In genomic region chr3:64297563-64297962, GRCh38 we compare ENCODE assay signal across 7 cellular contexts.
"Had no signal": no experiment of that assay in that cellular context is flagged by ENCODE, and none has a peak within 500 bp of the region (broad histone marks: within the 10 kb centered on the region; RNA-seq: fewer than 3 reads in every experiment).

No MANE protein-coding gene starts in this region.

- H3K4me3 ChIP-seq: K562 had no signal

- FAIRE-seq: HepG2, HTR-8/SVneo, K562 had no signal

- H3K27ac ChIP-seq: HL-60 had no signal

- DNase-seq: IMR-90, KBM-7, KG1 had no signal

- ATAC-seq: HepG2, K562 had no signal
